25 cellular contexts compared by ENCODE assay signal in the genomic region with DNA sequence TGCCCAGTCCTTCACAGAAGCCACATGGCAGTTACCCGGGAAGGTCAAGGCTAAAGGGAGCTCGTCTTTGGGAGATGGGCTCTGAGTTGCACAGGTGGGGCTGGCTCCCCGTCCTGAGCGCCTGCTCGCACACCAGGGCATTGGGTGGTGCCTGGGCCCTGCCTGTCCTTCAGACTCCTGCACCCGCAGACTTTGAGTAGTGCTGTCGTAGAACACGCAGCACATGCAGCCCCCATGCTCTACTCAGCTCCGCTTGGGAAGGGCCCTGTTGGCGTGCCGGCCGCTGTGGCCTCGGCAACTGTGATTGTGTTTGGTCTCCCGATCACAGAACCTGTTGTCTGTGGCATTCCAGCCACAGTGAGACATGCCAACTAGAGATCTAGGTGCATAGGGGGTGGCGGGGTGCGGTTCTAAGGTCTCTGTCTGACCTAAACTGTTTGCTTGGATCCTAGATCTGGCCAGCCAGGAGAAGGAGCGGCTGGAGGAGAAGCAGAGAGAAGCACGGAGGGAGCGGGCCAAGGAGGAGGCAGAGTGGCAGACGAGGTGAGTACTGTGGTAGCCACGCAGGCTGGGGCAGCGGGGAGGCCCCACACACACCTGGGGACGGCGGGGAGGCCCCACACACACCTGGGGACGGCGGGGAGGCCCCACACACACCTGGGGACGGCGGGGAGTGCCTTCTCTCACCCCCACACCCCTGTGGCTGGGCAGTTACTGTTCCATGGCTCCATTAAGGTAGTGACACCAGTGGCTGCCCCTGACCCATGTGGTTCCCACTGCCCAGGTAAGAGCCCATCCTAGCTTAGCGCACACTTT. TPM values are rescaled to one million over a fixed set of nuclear protein-coding genes. Genes with fewer than 3 reads are reported as not detected.
A peak's percentile ranks its signal among the peaks of the same experiment; 100 is the strongest.
DNase-seq lines count a peak whose midpoint lies in the region; ATAC-seq and TF ChIP-seq lines count a peak whose summit lies in the region.
"Had no signal": no experiment of that assay in that cellular context is flagged by ENCODE, and none has a peak within 500 bp of the region (broad histone marks: within the 10 kb centered on the region; RNA-seq: fewer than 3 reads in every experiment).

No MANE protein-coding gene starts in this region.

- H4K5ac ChIP-seq in H9 (ENCODE audit: insufficient read length, low read depth, low read length): no peak overlapping the region

- H3K4me1 Mint-ChIP-seq in activated CD4-positive, alpha-beta T cell treated with anti-CD3 and anti-CD28 coated beads, Interleukin-2, amount 10 ng/mL, durations not matched to agents 7 days and 5 days: peaks cover 8% of the 10 kb centered on the region
- H3K4me1 Mint-ChIP-seq in H9: no peaks in the 10 kb centered on the region
- H3K4me1 Mint-ChIP-seq in immature natural killer cell: peaks cover 37 to 38% of the 10 kb centered on the region in 2 donors

- no peak overlapping the region for H4K91ac ChIP-seq in H9 (ENCODE audit: insufficient read length, low read depth, low read length)

- H3K4me1 ChIP-seq in H9 (ENCODE audit: insufficient read depth, low read length) (no peaks in the 10 kb centered on the region), Karpas-422 (ENCODE audit: low read length) (peaks cover 10% of the 10 kb centered on the region)
- H3K4me1 ChIP-seq: SJCRH30, tibial artery had no signal

- no peaks in the 10 kb centered on the region for H3K9me3 ChIP-seq in H9 (ENCODE audit: control insufficient read depth, low read depth, low read length)
- no peaks in the 10 kb centered on the region for H3K9me3 ChIP-seq in Karpas-422 (ENCODE audit: low read length)
- H3K9me3 ChIP-seq: SJCRH30, tibial artery had no signal

- H3K79me1 ChIP-seq in H9 (ENCODE audit: insufficient read depth, low read depth, low read length, poor library complexity, severe bottlenecking): no peaks in the 10 kb centered on the region

- H3K4ac ChIP-seq in H9 (ENCODE audit: low read depth, low read length): no peak overlapping the region

- H2BK15ac ChIP-seq in H9 (ENCODE audit: low read depth, low read length): no peak overlapping the region

- H2BK20ac ChIP-seq in H9 (ENCODE audit: low read depth, low read length, poor library complexity, severe bottlenecking): no peak overlapping the region

- DNase-seq in activated CD4-positive, alpha-beta T cell treated with anti-CD3 and anti-CD28 coated beads, Interleukin-2, amount 10 ng/mL, durations not matched to agents 7 days and 5 days: no peak
- DNase-seq in activated CD4-positive, alpha-beta T cell treated with anti-CD3 and anti-CD28 coated beads, Interleukin-2, amount 50 U/mL, for 1 hour: no peak
- DNase-seq in H9 (no peak), immature natural killer cell (no peak), sciatic nerve (ENCODE audit: low spot score) (no peak), Right ventricle myocardium superior (no peak), Karpas-422 (no peak), kidney tubule cell (ENCODE audit: low spot score) (no peak)
- DNase-seq: activated naive CD4-positive, alpha-beta T cell treated with anti-CD3 and anti-CD28 coated beads, Interleukin-2, amount 10 ng/mL, durations not matched to agents 7 days and 5 days; activated T-cell treated with anti-CD3 and anti-CD28 coated beads, Interleukin-2, amount 50 U/mL, for 48 hours; anterior cingulate cortex; DMS79 treated with DMSO at 0.1 percent for 48 hours; GOT3; kidney; NCI-H1694; NCI-H2171 treated with DMSO at 0.1 percent for 48 hours; NCI-H526 treated with DMSO at 0.1 percent for 48 hours; occipital lobe; SJCRH30; stimulated activated CD4-positive, alpha-beta T cell treated with anti-CD3 and anti-CD28 coated beads, Interleukin-4, amount 100 ng/mL, for 4 hours had no signal

- no peaks in the 10 kb centered on the region for H3K23me2 ChIP-seq in H9 (ENCODE audit: insufficient read length, low read depth, low read length, poor library complexity, severe bottlenecking)

- no peak overlapping the region for H3T11ph ChIP-seq in H9 (ENCODE audit: low read length)

- no peak overlapping the region for H3K27ac ChIP-seq in H9 (ENCODE audit: insufficient read length, low read depth, low read length)
- no peak overlapping the region for H3K27ac ChIP-seq in Karpas-422 (ENCODE audit: low read length)
- H3K27ac ChIP-seq: 22Rv1, SJCRH30, tibial artery had no signal

- H3K4me2 ChIP-seq in H9 (ENCODE audit: insufficient read depth, insufficient read length, low read length) (no peak overlapping the region), Karpas-422 (ENCODE audit: low read depth, low read length, poor library complexity, severe bottlenecking) (no peak overlapping the region)

- H3K27me3 Mint-ChIP-seq in activated CD4-positive, alpha-beta T cell treated with anti-CD3 and anti-CD28 coated beads, Interleukin-2, amount 10 ng/mL, durations not matched to agents 7 days and 5 days: no peaks in the 10 kb centered on the region
- H3K27me3 Mint-ChIP-seq in H9 (ENCODE audit: low read depth) (no peaks in the 10 kb centered on the region; the same call in 1 of the 2 replicates), immature natural killer cell (ENCODE audit: low read depth in 3 of 3) (peaks cover 0 to 8% (median 3%) of the 10 kb centered on the region in 3 donors)
- H3K27me3 Mint-ChIP-seq: activated naive CD4-positive, alpha-beta T cell treated with anti-CD3 and anti-CD28 coated beads, Interleukin-2, amount 10 ng/mL, durations not matched to agents 7 days and 5 days; stimulated activated naive CD8-positive, alpha-beta T cell treated with anti-CD3 and anti-CD28 coated beads, Interleukin-15, Interleukin-2, amounts not matched to agents 100 ng/mL and 50 ng/mL, for 24 hours had no signal

- H3K9ac ChIP-seq in H9 (ENCODE audit: extremely low read depth, insufficient read length, low read length): no peak overlapping the region
- no peak overlapping the region for H3K9ac ChIP-seq in Karpas-422 (ENCODE audit: low read length)

- no peak overlapping the region for H2BK120ac ChIP-seq in H9 (ENCODE audit: low read depth, low read length, poor library complexity, severe bottlenecking)

- no peak overlapping the region for H3K56ac ChIP-seq in H9 (ENCODE audit: insufficient read length, low read depth, low read length)

- H3K23ac ChIP-seq in H9 (ENCODE audit: insufficient read length, low read depth, low read length): no peak overlapping the region

- no peak overlapping the region for H3K4me3 ChIP-seq in Karpas-422 (ENCODE audit: low read length)
- H3K4me3 ChIP-seq: SJCRH30, tibial artery had no signal

- H3K27me3 ChIP-seq in H9 (ENCODE audit: insufficient read depth, low read length): no peaks in the 10 kb centered on the region
- no peaks in the 10 kb centered on the region for H3K27me3 ChIP-seq in Karpas-422 (ENCODE audit: low read length)
- H3K27me3 ChIP-seq: SJCRH30, tibial artery had no signal

- no peaks in the 10 kb centered on the region for H3K36me3 ChIP-seq in Karpas-422 (ENCODE audit: insufficient read depth, low read length)

- peak overlapping the region; percentile 71 for H3K27ac Mint-ChIP-seq in activated CD4-positive, alpha-beta T cell treated with anti-CD3 and anti-CD28 coated beads, Interleukin-2, amount 10 ng/mL, durations not matched to agents 7 days and 5 days
- H3K27ac Mint-ChIP-seq in H9 (peak overlapping the region in 2 of 3 experiments; percentile 15 to 61; a peak in 2 of 7 replicates), immature natural killer cell (peak overlapping the region; percentile 94 to 97 (median 96))
- H3K27ac Mint-ChIP-seq: activated naive CD4-positive, alpha-beta T cell treated with anti-CD3 and anti-CD28 coated beads, Interleukin-2, amount 10 ng/mL, durations not matched to agents 7 days and 5 days; stimulated activated naive CD8-positive, alpha-beta T cell treated with anti-CD3 and anti-CD28 coated beads, Interleukin-15, Interleukin-2, amounts not matched to agents 100 ng/mL and 50 ng/mL, for 24 hours had no signal

- ATAC-seq in sciatic nerve (peak; percentile 35), Right ventricle myocardium superior (ENCODE audit: poor library complexity) (no peak)
- ATAC-seq: activated CD4-positive, CD25-positive, alpha-beta regulatory T cell treated with anti-CD3 and anti-CD28 coated beads, Interleukin-2, amount 50 U/mL, for 24 hours; Panc1 had no signal

- H3K9me2 ChIP-seq in Karpas-422 (replicated peaks; ENCODE audit: insufficient read depth, low read length): no peaks in the 10 kb centered on the region

- H3K9me3 Mint-ChIP-seq in activated CD4-positive, alpha-beta T cell treated with anti-CD3 and anti-CD28 coated beads, Interleukin-2, amount 10 ng/mL, durations not matched to agents 7 days and 5 days: no peaks in the 10 kb centered on the region
- H3K9me3 Mint-ChIP-seq in H9: no peaks in the 10 kb centered on the region; a peak in 1 of 5 replicates
- no peaks in the 10 kb centered on the region for H3K9me3 Mint-ChIP-seq in immature natural killer cell
- H3K9me3 Mint-ChIP-seq: activated naive CD4-positive, alpha-beta T cell treated with anti-CD3 and anti-CD28 coated beads, Interleukin-2, amount 10 ng/mL, durations not matched to agents 7 days and 5 days; stimulated activated naive CD8-positive, alpha-beta T cell treated with anti-CD3 and anti-CD28 coated beads, Interleukin-15, Interleukin-2, amounts not matched to agents 100 ng/mL and 50 ng/mL, for 24 hours had no signal

- CTCF ChIA-PET in activated CD4-positive, alpha-beta T cell treated with anti-CD3 and anti-CD28 coated beads, Interleukin-2, amount 10 ng/mL, durations not matched to agents 7 days and 5 days (lab: Charles Lee): no interaction called here

- no CpG with 5 or more reads among the region's 29 CpGs for WGBS in H9 (ENCODE audit: extremely low coverage, insufficient read length, low lambda C conversion rate)

- H4K20me1 ChIP-seq in H9 (ENCODE audit: control insufficient read depth, insufficient read depth, insufficient read length) (peaks cover 3% of the 10 kb centered on the region), Karpas-422 (ENCODE audit: insufficient read depth, low read depth, low read length) (no peaks in the 10 kb centered on the region)

- H3K36me3 Mint-ChIP-seq in activated CD4-positive, alpha-beta T cell treated with anti-CD3 and anti-CD28 coated beads, Interleukin-2, amount 10 ng/mL, durations not matched to agents 7 days and 5 days (ENCODE audit: low read depth): peaks cover 6% of the 10 kb centered on the region
- peaks cover 10 to 59% (median 41%) of the 10 kb centered on the region in 3 experiments; a peak in 6 of 7 replicates for H3K36me3 Mint-ChIP-seq in H9 (ENCODE audit: insufficient read depth in 1 of 3, low read depth in 3 of 3)
- peaks cover 8 to 14% (median 8%) of the 10 kb centered on the region in 3 donors for H3K36me3 Mint-ChIP-seq in immature natural killer cell

- intact Hi-C loops in sciatic nerve (cut with DNase I): no loop called here
- intact Hi-C loops in Right ventricle myocardium superior (cut with DNase I): loop anchor here (10.0 kb wide), 1 partner anchor 213 kb away; no protein-coding TSS in a partner anchor

- no peak overlapping the region for H3K14ac ChIP-seq in H9 (ENCODE audit: insufficient read depth, low read length)

- no peak overlapping the region for H4K8ac ChIP-seq in H9 (replicated peaks; ENCODE audit: insufficient read length, low read depth, low read length)

- no peak overlapping the region for H2AK5ac ChIP-seq in H9 (ENCODE audit: insufficient read length, low read length)

- H3K79me2 ChIP-seq in H9 (ENCODE audit: insufficient read depth, low read length): no peaks in the 10 kb centered on the region
- no peaks in the 10 kb centered on the region for H3K79me2 ChIP-seq in Karpas-422 (ENCODE audit: low read length)

- no peak overlapping the region for H3K18ac ChIP-seq in H9 (ENCODE audit: insufficient read length, low read depth, low read length)

- TF ChIP-seq CTCF in H9 (conservative IDR thresholded peaks at IDR 0.05): no peak

- POLR2A ChIA-PET in activated CD4-positive, alpha-beta T cell treated with anti-CD3 and anti-CD28 coated beads, Interleukin-2, amount 10 ng/mL, durations not matched to agents 7 days and 5 days (lab: Charles Lee): no interaction called here

- H2BK5ac ChIP-seq in H9 (ENCODE audit: insufficient read length, low read length): no peak overlapping the region

- H2BK12ac ChIP-seq in H9 (ENCODE audit: insufficient read length, low read depth, low read length): no peak overlapping the region

- H3K4me3 Mint-ChIP-seq in activated CD4-positive, alpha-beta T cell treated with anti-CD3 and anti-CD28 coated beads, Interleukin-2, amount 10 ng/mL, durations not matched to agents 7 days and 5 days: no peak overlapping the region
- H3K4me3 Mint-ChIP-seq in H9 (no peak overlapping the region), immature natural killer cell (peak overlapping the region; percentile 49 to 86 (median 85))
- H3K4me3 Mint-ChIP-seq: activated naive CD4-positive, alpha-beta T cell treated with anti-CD3 and anti-CD28 coated beads, Interleukin-2, amount 10 ng/mL, durations not matched to agents 7 days and 5 days; stimulated activated naive CD8-positive, alpha-beta T cell treated with anti-CD3 and anti-CD28 coated beads, Interleukin-15, Interleukin-2, amounts not matched to agents 100 ng/mL and 50 ng/mL, for 24 hours had no signal

- H2AFZ ChIP-seq in H9 (ENCODE audit: low read length) (no peak overlapping the region), Karpas-422 (ENCODE audit: low read length) (no peak overlapping the region)

RNA-seq across cellular contexts. Expression of gene ADRM1, which starts 11.3 kb away (rescaled TPM):
- total RNA-seq in activated CD4-positive, alpha-beta T cell treated with anti-CD3 and anti-CD28 coated beads, Interleukin-2, amount 10 ng/mL, durations not matched to agents 7 days and 5 days: 10 to 100 TPM; 86.1 to 90.1 TPM
- total RNA-seq in H9 (2021) (153 and 154 TPM in 2 replicates), sciatic nerve (47.5 TPM), Right ventricle myocardium superior (68.5 TPM)
- polyA plus RNA-seq in immature natural killer cell: 100 to 1,000 TPM in 2 of 3 donors, 10 to 100 TPM in 1; 97.2 to 132 (median 108) TPM
- total RNA-seq in Karpas-422 (2014; rRNA removed; shearing (Covaris generic); ENCODE audit: low replicate concordance): 53.5 and 109 TPM in 2 replicates

RNA-seq across cellular contexts. Expression of gene OSBPL2, which starts 53.1 kb away (rescaled TPM):
- total RNA-seq in activated CD4-positive, alpha-beta T cell treated with anti-CD3 and anti-CD28 coated beads, Interleukin-2, amount 10 ng/mL, durations not matched to agents 7 days and 5 days: 10 to 100 TPM; 30.2 to 30.9 TPM
- total RNA-seq in H9 (2021) (42.9 and 47.3 TPM in 2 replicates), sciatic nerve (53.3 TPM), Right ventricle myocardium superior (52.3 TPM)
- 10 to 100 TPM; 17.9 to 45.2 (median 24.5) TPM for polyA plus RNA-seq in immature natural killer cell
- total RNA-seq in Karpas-422 (2014; rRNA removed; shearing (Covaris generic); ENCODE audit: low replicate concordance): 19.1 and 22.6 TPM in 2 replicates

Comparison
In these comparisons a context has a peak if more than half of its experiments do, and no peak if none do; other contexts are left out.
1. H3K27ac Mint-ChIP-seq: peak in every context shown above with its lines; median percentile 96 in immature natural killer cell; 71 in activated CD4-positive, alpha-beta T cell treated with anti-CD3 and anti-CD28 coated beads, Interleukin-2, amount 10 ng/mL, durations not matched to agents 7 days and 5 days; 38 in H9.
2. H3K4me3 Mint-ChIP-seq: peak in immature natural killer cell (5 of 5); none in activated CD4-positive, alpha-beta T cell treated with anti-CD3 and anti-CD28 coated beads, Interleukin-2, amount 10 ng/mL, durations not matched to agents 7 days and 5 days (single experiment) and H9 (0 of 2).